39 cellular contexts compared by ENCODE assay signal in the genomic region with DNA sequence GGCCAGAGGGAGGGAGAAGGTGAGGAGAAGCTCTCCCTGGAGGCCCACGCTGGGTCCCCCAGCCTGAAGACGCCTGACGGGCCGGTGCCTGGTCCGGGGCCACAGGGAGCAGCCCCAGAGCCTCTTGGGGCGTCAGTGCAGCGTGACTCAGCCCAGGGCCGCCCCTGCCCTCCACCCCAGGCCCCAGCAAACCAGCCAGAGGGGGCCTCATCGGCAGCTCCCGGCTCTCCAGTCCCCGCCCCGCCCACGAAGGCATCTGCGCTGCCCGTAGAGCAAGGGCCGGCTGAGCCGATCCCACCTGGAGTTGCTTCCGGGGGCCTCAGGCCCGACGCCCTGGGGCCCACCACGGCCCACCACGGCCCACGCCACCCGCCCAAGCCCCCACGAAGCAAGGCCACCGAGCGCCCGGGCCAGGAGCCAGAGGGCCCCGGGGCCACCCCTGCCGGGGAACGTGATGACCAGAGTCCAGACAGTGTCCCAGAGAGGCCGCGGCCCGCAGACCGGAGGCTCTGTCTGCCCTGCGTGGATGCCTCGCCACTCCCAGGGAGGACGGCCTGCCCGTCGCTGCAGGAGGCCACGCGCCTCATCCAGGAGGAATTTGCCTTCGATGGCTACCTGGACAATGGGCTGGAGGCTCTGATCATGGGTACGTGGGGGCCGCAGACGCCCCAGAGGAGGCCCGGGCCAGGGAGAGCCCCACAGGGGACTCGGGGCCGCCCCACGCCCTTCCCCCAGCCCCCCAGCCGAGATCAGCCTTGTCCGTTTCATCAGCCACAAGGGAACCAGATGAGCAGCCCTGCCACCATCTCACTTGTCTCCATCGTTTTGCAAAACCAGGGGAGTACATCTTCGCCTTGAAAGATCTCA. TPM values are rescaled to one million over a fixed set of nuclear protein-coding genes. Genes with fewer than 3 reads are reported as not detected.
"Had no signal": no experiment of that assay in that cellular context is flagged by ENCODE, and none has a peak within 500 bp of the region (broad histone marks: within the 10 kb centered on the region; RNA-seq: fewer than 3 reads in every experiment).

No MANE protein-coding gene starts in this region.

- H3K27me3 Mint-ChIP-seq: activated naive CD8-positive, alpha-beta T cell; brain had no signal

- H3K36me3 Mint-ChIP-seq: activated CD8-positive, alpha-beta memory T cell treated with anti-CD3 and anti-CD28 coated beads, Interleukin-2, amount 10 ng/mL, durations not matched to agents 7 days and 5 days; activated naive CD4-positive, alpha-beta T cell treated with anti-CD3 and anti-CD28 coated beads, Interleukin-2, amount 10 ng/mL, durations not matched to agents 7 days and 5 days; activated naive CD8-positive, alpha-beta T cell had no signal

- DNase-seq: activated CD4-positive, alpha-beta memory T cell treated with anti-CD3 and anti-CD28 coated beads, Interleukin-2, amount 10 ng/mL, durations not matched to agents 7 days and 5 days; activated CD4-positive, alpha-beta T cell treated with anti-CD3 and anti-CD28 coated beads for 1 hour; activated CD4-positive, alpha-beta T cell treated with anti-CD3 and anti-CD28 coated beads for 48 hours; activated CD4-positive, CD25-positive, alpha-beta regulatory T cell; activated CD8-positive, alpha-beta memory T cell treated with anti-CD3 and anti-CD28 coated beads for 24 hours; activated CD8-positive, alpha-beta memory T cell treated with anti-CD3 and anti-CD28 coated beads, Interleukin-2, amount 10 ng/mL, durations not matched to agents 7 days and 5 days; activated CD8-positive, alpha-beta memory T cell treated with anti-CD3 and anti-CD28 coated beads, Interleukin-2, amount 50 U/mL, for 48 hours; activated effector memory CD4-positive, alpha-beta T cell treated with Interleukin-2 at 50 U/mL for 16 hours; activated naive CD4-positive, alpha-beta T cell treated with anti-CD3 and anti-CD28 coated beads, Interleukin-2, amount 10 ng/mL, durations not matched to agents 7 days and 5 days; activated naive CD8-positive, alpha-beta T cell treated with anti-CD3 and anti-CD28 coated beads, Interleukin-2, amount 50 U/mL, for 24 hours; activated T-cell treated with anti-CD3 and anti-CD28 coated beads, Interleukin-2, amount 50 U/mL, for 48 hours; anterior cingulate cortex; central memory CD4-positive, alpha-beta T cell; NCI-H1092 treated with DMSO at 0.1 percent for 48 hours; NCI-H1417; NCI-H146; NCI-H187; NCI-H2029 treated with DMSO at 0.1 percent for 48 hours; NCI-H2107; NCI-H2171; NCI-H510A; NCI-H526; NCI-H748 treated with DMSO at 0.1 percent for 48 hours; NK-92 treated with Interleukin-12 subunit alpha and Interleukin-12 subunit beta, amount 100 ng/mL, for 24 hours; PC-9; SHP77; SK-N-SH; SW 1271; T-helper 1 cell; T-helper 2 cell; T-helper 9 cell had no signal

- H3K36me3 ChIP-seq: SJSA1 had no signal

- H3K4me3 Mint-ChIP-seq: activated CD4-positive, alpha-beta memory T cell treated with anti-CD3 and anti-CD28 coated beads, Interleukin-2, amount 10 ng/mL, durations not matched to agents 7 days and 5 days; activated CD8-positive, alpha-beta memory T cell treated with anti-CD3 and anti-CD28 coated beads, Interleukin-2, amount 10 ng/mL, durations not matched to agents 7 days and 5 days; activated naive CD4-positive, alpha-beta T cell treated with anti-CD3 and anti-CD28 coated beads, Interleukin-2, amount 10 ng/mL, durations not matched to agents 7 days and 5 days; activated naive CD8-positive, alpha-beta T cell; activated naive CD8-positive, alpha-beta T cell treated with anti-CD3 and anti-CD28 coated beads, Interleukin-2, amount 50 U/mL, for 24 hours; brain had no signal

- H3K27ac Mint-ChIP-seq: activated CD4-positive, alpha-beta memory T cell treated with anti-CD3 and anti-CD28 coated beads, Interleukin-2, amount 10 ng/mL, durations not matched to agents 7 days and 5 days; activated CD8-positive, alpha-beta memory T cell treated with anti-CD3 and anti-CD28 coated beads, Interleukin-2, amount 10 ng/mL, durations not matched to agents 7 days and 5 days; activated naive CD4-positive, alpha-beta T cell treated with anti-CD3 and anti-CD28 coated beads, Interleukin-2, amount 10 ng/mL, durations not matched to agents 7 days and 5 days; activated naive CD8-positive, alpha-beta T cell; activated naive CD8-positive, alpha-beta T cell treated with anti-CD3 and anti-CD28 coated beads, Interleukin-2, amount 50 U/mL, for 24 hours; brain had no signal

- H3K4me1 Mint-ChIP-seq: activated CD4-positive, alpha-beta memory T cell treated with anti-CD3 and anti-CD28 coated beads, Interleukin-2, amount 10 ng/mL, durations not matched to agents 7 days and 5 days; activated CD8-positive, alpha-beta memory T cell treated with anti-CD3 and anti-CD28 coated beads, Interleukin-2, amount 10 ng/mL, durations not matched to agents 7 days and 5 days; activated naive CD4-positive, alpha-beta T cell treated with anti-CD3 and anti-CD28 coated beads, Interleukin-2, amount 10 ng/mL, durations not matched to agents 7 days and 5 days; activated naive CD8-positive, alpha-beta T cell treated with anti-CD3 and anti-CD28 coated beads, Interleukin-2, amount 50 U/mL, for 24 hours had no signal

- H3K27ac ChIP-seq: KMS-11, PC-9, RWPE1, SJSA1, VCaP had no signal

- H3K9me3 ChIP-seq: SJSA1, SK-N-SH had no signal

- H3K4me1 ChIP-seq: SJSA1 had no signal

- H3K9me3 Mint-ChIP-seq: activated CD4-positive, alpha-beta memory T cell treated with anti-CD3 and anti-CD28 coated beads, Interleukin-2, amount 10 ng/mL, durations not matched to agents 7 days and 5 days; activated naive CD8-positive, alpha-beta T cell treated with anti-CD3 and anti-CD28 coated beads, Interleukin-2, amount 50 U/mL, for 24 hours had no signal

- H3K4me3 ChIP-seq: PC-9, SJSA1 had no signal

- ATAC-seq: activated CD8-positive, alpha-beta memory T cell treated with anti-CD3 and anti-CD28 coated beads, Interleukin-2, amount 10 ng/mL, durations not matched to agents 7 days and 5 days; activated naive CD8-positive, alpha-beta T cell treated with anti-CD3 and anti-CD28 coated beads, Interleukin-2, amount 50 U/mL, for 24 hours had no signal

RNA-seq across cellular contexts. Expression of a gene that starts 31.2 kb away (rescaled TPM):
- total RNA-seq: activated CD4-positive, alpha-beta memory T cell treated with anti-CD3 and anti-CD28 coated beads, Interleukin-2, amount 10 ng/mL, durations not matched to agents 7 days and 5 days; activated CD8-positive, alpha-beta memory T cell treated with anti-CD3 and anti-CD28 coated beads, Interleukin-2, amount 10 ng/mL, durations not matched to agents 7 days and 5 days; bronchial epithelial cell; LHCN-M2; PC-9; SJSA1 had no signal

RNA-seq across cellular contexts. Expression of a gene that starts 38.8 kb away (rescaled TPM):
- total RNA-seq: activated CD4-positive, alpha-beta memory T cell treated with anti-CD3 and anti-CD28 coated beads, Interleukin-2, amount 10 ng/mL, durations not matched to agents 7 days and 5 days; bronchial epithelial cell; LHCN-M2; PC-9; SJSA1 had no signal
